39 cellular contexts compared by ENCODE assay signal in the genomic region with DNA sequence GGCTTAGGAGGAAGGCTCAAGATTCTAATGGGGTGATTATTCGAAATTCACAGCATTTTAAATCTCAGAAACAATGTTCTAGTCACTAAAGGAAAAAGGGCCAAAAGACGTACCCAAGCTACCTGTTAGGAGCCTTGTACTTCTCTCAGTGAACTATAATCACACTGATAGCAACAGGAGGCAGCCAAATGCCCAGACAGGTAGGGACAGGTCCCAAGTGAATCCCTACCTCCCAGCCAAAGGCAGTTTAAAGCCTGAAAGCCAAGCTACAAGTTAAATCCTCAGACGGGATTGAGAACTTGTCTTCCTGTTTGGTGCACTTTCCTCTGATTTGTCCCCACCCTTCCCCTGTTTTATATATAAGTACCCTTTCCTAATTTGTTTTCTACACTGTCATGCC. TPM values are rescaled to one million over a fixed set of nuclear protein-coding genes. Genes with fewer than 3 reads are reported as not detected.
"Had no signal": no experiment of that assay in that cellular context is flagged by ENCODE, and none has a peak within 500 bp of the region (broad histone marks: within the 10 kb centered on the region; RNA-seq: fewer than 3 reads in every experiment).

No MANE protein-coding gene starts in this region.

- H3K27me3 ChIP-seq: adrenal gland, body of pancreas, brain microvascular endothelial cell, breast epithelium, cardiac muscle cell had no signal

- H3K9me3 Mint-ChIP-seq: activated CD4-positive, alpha-beta memory T cell treated with anti-CD3 and anti-CD28 coated beads for 36 hours; activated CD4-positive, alpha-beta T cell treated with anti-CD3 and anti-CD28 coated beads, Interleukin-2, amount 10 ng/mL, durations not matched to agents 24 days and 14 days; activated CD8-positive, alpha-beta T cell treated with anti-CD3 and anti-CD28 coated beads for 36 hours; activated naive CD4-positive, alpha-beta T cell treated with anti-CD3 and anti-CD28 coated beads for 36 hours; activated naive CD8-positive, alpha-beta T cell treated with anti-CD3 and anti-CD28 coated beads for 36 hours; activated T-cell treated with anti-CD3 and anti-CD28 coated beads, Interleukin-2, amount 50 U/mL, for 4 hours; activated T-helper 1 cell treated with anti-CD3 and anti-CD28 coated beads, Interleukin-12 subunit alpha, Interleukin-12 subunit beta, Interleukin-2, Interleukin-4 antibody, amounts not matched to agents 30 ng/mL and 10 ng/mL and 1 ng/mL, durations not matched to agents 14 hours and 24 hours and 36 hours; T-helper 1 cell treated with Interleukin-12 subunit alpha and Interleukin-12 subunit beta and Interleukin-4 antibody, amounts not matched to agents 30 μg/mL and 1 μg/mL, for 36 hours; T-helper 2 cell treated with Interferon-gamma antibody and Interleukin-4, amounts not matched to agents 5 μg/mL and 100 μg/mL, for 36 hours had no signal

- H3K27ac ChIP-seq: adrenal gland, body of pancreas, brain microvascular endothelial cell, breast epithelium, cardiac muscle cell, VCaP had no signal

- H3K36me3 ChIP-seq: adrenal gland, brain microvascular endothelial cell, breast epithelium, cardiac muscle cell had no signal

- H3K4me3 ChIP-seq: adrenal gland, body of pancreas, breast epithelium, cardiac muscle cell had no signal

- ATAC-seq: activated CD8-positive, alpha-beta T cell treated with anti-CD3 and anti-CD28 coated beads for 36 hours; activated naive CD4-positive, alpha-beta T cell treated with anti-CD3 and anti-CD28 coated beads, Interleukin-2, amount 50 U/mL, for 72 hours; activated T-cell treated with anti-CD3 and anti-CD28 coated beads, Interleukin-2, amount 50 U/mL, for 4 hours; activated T-cell treated with anti-CD3 and anti-CD28 coated beads, Interleukin-2, amount 50 U/mL, for 72 hours; activated T-helper 17 cell treated with anti-CD3 and anti-CD28 coated beads, Interleukin-2, amount 50 U/mL, for 72 hours; body of pancreas had no signal

- H3K9me3 ChIP-seq: adrenal gland, body of pancreas, breast epithelium had no signal

- H3K4me3 Mint-ChIP-seq: activated B cell treated with CpG ODN at 0.5 μM for 24 hours; activated CD4-positive, alpha-beta memory T cell treated with anti-CD3 and anti-CD28 coated beads for 36 hours; activated CD4-positive, alpha-beta T cell treated with anti-CD3 and anti-CD28 coated beads, Interleukin-2, amount 10 ng/mL, durations not matched to agents 24 days and 14 days; activated CD8-positive, alpha-beta T cell treated with anti-CD3 and anti-CD28 coated beads for 36 hours; activated naive CD4-positive, alpha-beta T cell treated with anti-CD3 and anti-CD28 coated beads for 36 hours; activated naive CD8-positive, alpha-beta T cell treated with anti-CD3 and anti-CD28 coated beads for 36 hours; activated T-cell treated with anti-CD3 and anti-CD28 coated beads, Interleukin-2, amount 50 U/mL, for 4 hours; activated T-cell treated with anti-CD3 and anti-CD28 coated beads, Interleukin-2, amount 50 U/mL, for 72 hours; activated T-helper 1 cell treated with anti-CD3 and anti-CD28 coated beads, Interleukin-12 subunit alpha, Interleukin-12 subunit beta, Interleukin-2, Interleukin-4 antibody, amounts not matched to agents 30 ng/mL and 10 ng/mL and 1 ng/mL, durations not matched to agents 14 hours and 24 hours and 36 hours; activated T-helper 17 cell treated with anti-CD3 and anti-CD28 coated beads, Interleukin-2, amount 50 U/mL, for 72 hours; T-helper 1 cell treated with Interleukin-12 subunit alpha and Interleukin-12 subunit beta and Interleukin-4 antibody, amounts not matched to agents 30 μg/mL and 1 μg/mL, for 36 hours; T-helper 2 cell treated with Interferon-gamma antibody and Interleukin-4, amounts not matched to agents 5 μg/mL and 100 μg/mL, for 36 hours had no signal

- FAIRE-seq: astrocyte, TTC549 had no signal

- DNase-seq: activated B cell treated with CpG ODN at 0.5 μM for 24 hours; activated CD4-positive, alpha-beta memory T cell treated with anti-CD3 and anti-CD28 coated beads for 36 hours; activated CD4-positive, alpha-beta T cell treated with anti-CD3 and anti-CD28 coated beads for 4 hours; activated CD4-positive, alpha-beta T cell treated with anti-CD3 and anti-CD28 coated beads, Interleukin-2, amount 10 ng/mL, durations not matched to agents 24 days and 14 days; activated CD4-positive, alpha-beta T cell treated with anti-CD3 and anti-CD28 coated beads, Interleukin-2, amount 50 U/mL, for 1 hour; activated CD4-positive, alpha-beta T cell treated with anti-CD3 and anti-CD28 coated beads, Interleukin-2, amount 50 U/mL, for 4 hours; activated CD4-positive, CD25-positive, alpha-beta regulatory T cell treated with anti-CD3 and anti-CD28 coated beads, Interleukin-2, amount 50 U/mL, for 72 hours; activated CD8-positive, alpha-beta memory T cell treated with anti-CD3 and anti-CD28 coated beads, Interleukin-2, amount 50 U/mL, for 4 hours; activated CD8-positive, alpha-beta T cell treated with anti-CD3 and anti-CD28 coated beads for 36 hours; activated effector memory CD4-positive, alpha-beta T cell treated with anti-CD3 and anti-CD28 coated beads, Interleukin-2, amount 50 U/mL, for 16 hours; activated gamma-delta T cell treated with Interleukin-2 at 50 U/mL for 16 hours; activated naive CD4-positive, alpha-beta T cell; activated naive CD4-positive, alpha-beta T cell treated with anti-CD3 and anti-CD28 coated beads for 36 hours; activated naive CD4-positive, alpha-beta T cell treated with anti-CD3 and anti-CD28 coated beads, Interleukin-2, amount 50 U/mL, for 16 hours; activated naive CD8-positive, alpha-beta T cell treated with anti-CD3 and anti-CD28 coated beads for 36 hours; activated T-cell treated with anti-CD3 and anti-CD28 coated beads for 4 hours; activated T-cell treated with anti-CD3 and anti-CD28 coated beads, Interleukin-2, amount 50 U/mL, for 1 hour; activated T-cell treated with anti-CD3 and anti-CD28 coated beads, Interleukin-2, amount 50 U/mL, for 4 hours; activated T-cell treated with anti-CD3 and anti-CD28 coated beads, Interleukin-2, amount 50 U/mL, for 72 hours; adrenal gland; amniotic stem cell; aorta; body of pancreas; brain microvascular endothelial cell; central memory CD4-positive, alpha-beta T cell; T-helper 1 cell; T-helper 2 cell; T-helper 9 cell had no signal

- H3K27ac Mint-ChIP-seq: activated B cell treated with CpG ODN at 0.5 μM for 24 hours; activated CD4-positive, alpha-beta memory T cell treated with anti-CD3 and anti-CD28 coated beads for 36 hours; activated CD4-positive, alpha-beta T cell treated with anti-CD3 and anti-CD28 coated beads, Interleukin-2, amount 10 ng/mL, durations not matched to agents 24 days and 14 days; activated CD8-positive, alpha-beta T cell treated with anti-CD3 and anti-CD28 coated beads for 36 hours; activated naive CD4-positive, alpha-beta T cell treated with anti-CD3 and anti-CD28 coated beads for 36 hours; activated naive CD4-positive, alpha-beta T cell treated with anti-CD3 and anti-CD28 coated beads, Interleukin-2, amount 50 U/mL, for 72 hours; activated naive CD8-positive, alpha-beta T cell treated with anti-CD3 and anti-CD28 coated beads for 36 hours; activated T-cell treated with anti-CD3 and anti-CD28 coated beads, Interleukin-2, amount 50 U/mL, for 72 hours; activated T-helper 1 cell treated with anti-CD3 and anti-CD28 coated beads, Interleukin-12 subunit alpha, Interleukin-12 subunit beta, Interleukin-2, Interleukin-4 antibody, amounts not matched to agents 30 ng/mL and 10 ng/mL and 1 ng/mL, durations not matched to agents 14 hours and 24 hours and 36 hours; activated T-helper 17 cell treated with anti-CD3 and anti-CD28 coated beads, Interleukin-2, amount 50 U/mL, for 72 hours; T-helper 1 cell treated with Interleukin-12 subunit alpha and Interleukin-12 subunit beta and Interleukin-4 antibody, amounts not matched to agents 30 μg/mL and 1 μg/mL, for 36 hours; T-helper 2 cell treated with Interferon-gamma antibody and Interleukin-4, amounts not matched to agents 5 μg/mL and 100 μg/mL, for 36 hours had no signal

- H3K4me1 ChIP-seq: adrenal gland, body of pancreas, breast epithelium had no signal

- H3K4me1 Mint-ChIP-seq: activated B cell treated with CpG ODN at 0.5 μM for 24 hours; activated CD4-positive, alpha-beta T cell treated with anti-CD3 and anti-CD28 coated beads, Interleukin-2, amount 10 ng/mL, durations not matched to agents 24 days and 14 days; activated naive CD8-positive, alpha-beta T cell treated with anti-CD3 and anti-CD28 coated beads for 36 hours; activated T-helper 17 cell treated with anti-CD3 and anti-CD28 coated beads, Interleukin-2, amount 50 U/mL, for 72 hours had no signal

- H3K27me3 Mint-ChIP-seq: activated CD4-positive, alpha-beta memory T cell treated with anti-CD3 and anti-CD28 coated beads for 36 hours; activated CD4-positive, alpha-beta T cell treated with anti-CD3 and anti-CD28 coated beads, Interleukin-2, amount 10 ng/mL, durations not matched to agents 24 days and 14 days; activated CD8-positive, alpha-beta T cell treated with anti-CD3 and anti-CD28 coated beads for 36 hours; activated naive CD8-positive, alpha-beta T cell treated with anti-CD3 and anti-CD28 coated beads for 36 hours; activated T-helper 17 cell treated with anti-CD3 and anti-CD28 coated beads, Interleukin-2, amount 50 U/mL, for 72 hours had no signal

- H3K36me3 Mint-ChIP-seq: activated CD4-positive, alpha-beta memory T cell treated with anti-CD3 and anti-CD28 coated beads for 36 hours; activated naive CD4-positive, alpha-beta T cell treated with anti-CD3 and anti-CD28 coated beads, Interleukin-2, amount 50 U/mL, for 72 hours; activated naive CD8-positive, alpha-beta T cell treated with anti-CD3 and anti-CD28 coated beads for 36 hours had no signal

RNA-seq across cellular contexts. Expression of gene HHIP, which starts 24.3 kb away (rescaled TPM):
- total RNA-seq: activated B cell treated with CpG ODN at 0.5 μM for 24 hours; activated CD4-positive, alpha-beta memory T cell treated with anti-CD3 and anti-CD28 coated beads for 36 hours; activated CD4-positive, alpha-beta T cell treated with anti-CD3 and anti-CD28 coated beads, Interleukin-2, amount 10 ng/mL, durations not matched to agents 24 days and 14 days; activated CD8-positive, alpha-beta memory T cell treated with anti-CD3 and anti-CD28 coated beads for 36 hours; activated CD8-positive, alpha-beta T cell treated with anti-CD3 and anti-CD28 coated beads for 36 hours; activated naive CD4-positive, alpha-beta T cell treated with anti-CD3 and anti-CD28 coated beads for 36 hours; activated naive CD4-positive, alpha-beta T cell treated with anti-CD3 and anti-CD28 coated beads, Interleukin-2, amount 50 U/mL, for 72 hours; activated naive CD8-positive, alpha-beta T cell treated with anti-CD3 and anti-CD28 coated beads for 36 hours; activated T-helper 1 cell treated with anti-CD3 and anti-CD28 coated beads, Interleukin-12 subunit alpha, Interleukin-12 subunit beta, Interleukin-2, Interleukin-4 antibody, amounts not matched to agents 30 ng/mL and 10 ng/mL and 1 ng/mL, durations not matched to agents 14 hours and 24 hours and 36 hours; activated T-helper 17 cell treated with anti-CD3 and anti-CD28 coated beads, Interleukin-2, amount 50 U/mL, for 72 hours; cardiac muscle cell had no signal
